8 cellular contexts compared by ENCODE assay signal in genomic region chr15:64877435-64877834, GRCh38. TPM values are rescaled to one million over a fixed set of nuclear protein-coding genes. Genes with fewer than 3 reads are reported as not detected.
A peak's percentile ranks its signal among the peaks of the same experiment; 100 is the strongest.
DNase-seq lines count a peak whose midpoint lies in the region; ATAC-seq and TF ChIP-seq lines count a peak whose summit lies in the region.
"Had no signal": no experiment of that assay in that cellular context is flagged by ENCODE, and none has a peak within 500 bp of the region (broad histone marks: within the 10 kb centered on the region; RNA-seq: fewer than 3 reads in every experiment).

No MANE protein-coding gene starts in this region.

- WGBS in adipose tissue, 3 donors = 16 to 20% (median 16%) methylated on average over 3 of the region's 3 CpGs

- ATAC-seq in left lung = peak; percentile 69
- no peak for ATAC-seq in GM18873 (IDR thresholded peaks at IDR 0.05; ENCODE audit: low FRiP score, unreplicated experiment)

- H3K4me2 ChIP-seq in MM.1S (ENCODE audit: low read depth, low read length) = peak overlapping the region; percentile 35; the same call in 1 of the 2 replicates

- H3K9me3 ChIP-seq in MM.1S (replicated peaks; ENCODE audit: insufficient read depth, low read length) (no peaks in the 10 kb centered on the region), left lung (no peaks in the 10 kb centered on the region), subcutaneous abdominal adipose tissue (ENCODE audit: control insufficient read depth in 5 of 5, low read length in 5 of 5) (no peaks in the 10 kb centered on the region)
- H3K9me3 ChIP-seq: thoracic aorta had no signal

- no peaks in the 10 kb centered on the region for H3K27me3 ChIP-seq in MM.1S (replicated peaks; ENCODE audit: insufficient read depth, low read length)
- H3K27me3 ChIP-seq in left lung = no peaks in the 10 kb centered on the region
- H3K27me3 ChIP-seq in subcutaneous abdominal adipose tissue (ENCODE audit: control insufficient read depth in 5 of 5, insufficient read depth in 4 of 5, low read length in 5 of 5) = no peaks in the 10 kb centered on the region

- H2AFZ ChIP-seq in MM.1S (ENCODE audit: low read length) = peak overlapping the region; percentile 51

- peak; percentile 35 for DNase-seq in MM.1S
- DNase-seq in left lung = peak; percentile 88 to 92
- DNase-seq in amniotic stem cell (lab: John Stamatoyannopoulos, UW) = no peak
- DNase-seq in epidermal melanocyte (ENCODE audit: insufficient read length, low spot score) = no peak

- H3K9ac ChIP-seq in MM.1S (ENCODE audit: low read length) = peak overlapping the region; percentile 14; the same call in 1 of the 2 replicates
- peak overlapping the region in 4 of 5 donors; percentile 10 to 63 (median 60) for H3K9ac ChIP-seq in subcutaneous abdominal adipose tissue (ENCODE audit: low read length in 5 of 5)

- peaks cover 28% of the 10 kb centered on the region for H3K4me1 ChIP-seq in MM.1S (ENCODE audit: low read length)
- peaks cover 25 to 92% of the 10 kb centered on the region in 2 donors for H3K4me1 ChIP-seq in left lung
- peaks cover 15 to 64% (median 46%) of the 10 kb centered on the region in 5 donors for H3K4me1 ChIP-seq in subcutaneous abdominal adipose tissue (ENCODE audit: control insufficient read depth in 5 of 5, insufficient read depth in 5 of 5, low read length in 5 of 5)

- no peaks in the 10 kb centered on the region for H3K79me2 ChIP-seq in MM.1S (ENCODE audit: low read length)

- H3F3A ChIP-seq in MM.1S (ENCODE audit: insufficient read depth, low read length) = no peaks in the 10 kb centered on the region; the same call in 1 of the 2 replicates

- no peaks in the 10 kb centered on the region for H3K9me2 ChIP-seq in MM.1S (replicated peaks; ENCODE audit: insufficient read depth, low read length)

- TF ChIP-seq CTCF in MM.1S (IDR thresholded peaks at IDR 0.05; ENCODE audit: low read length) (no peak), left lung (IDR thresholded peaks at IDR 0.05) (no peak)

- H3K4me3 ChIP-seq in MM.1S (ENCODE audit: low read length) = no peak overlapping the region
- H3K4me3 ChIP-seq in left lung = no peak overlapping the region
- H3K4me3 ChIP-seq in subcutaneous abdominal adipose tissue (ENCODE audit: low read depth in 1 of 5, low read length in 5 of 5) = no peak overlapping the region
- H3K4me3 ChIP-seq: thoracic aorta had no signal

- no peaks in the 10 kb centered on the region for H4K20me1 ChIP-seq in MM.1S (ENCODE audit: insufficient read depth, low read length)

- H3K36me3 ChIP-seq in MM.1S (replicated peaks; ENCODE audit: insufficient read depth, low read length) = no peaks in the 10 kb centered on the region
- no peaks in the 10 kb centered on the region for H3K36me3 ChIP-seq in left lung
- no peaks in the 10 kb centered on the region for H3K36me3 ChIP-seq in subcutaneous abdominal adipose tissue (ENCODE audit: control insufficient read depth in 5 of 5, insufficient read depth in 5 of 5, low read length in 5 of 5)
- H3K36me3 ChIP-seq: thoracic aorta had no signal

- H3K27ac ChIP-seq in MM.1S (ENCODE audit: low read length) (peak overlapping the region; percentile 47; the same call in 1 of the 2 replicates), adipose tissue (ENCODE audit: low read depth, low read length) (peak overlapping the region; percentile 23), left lung (peak overlapping the region; percentile 81 to 82), subcutaneous abdominal adipose tissue (ENCODE audit: low read depth, low read length) (peak overlapping the region; percentile 91)

- intact Hi-C loops in left lung (cut with DNase I) = no loop called here

RNA-seq across cellular contexts. Expression of gene ANKDD1A, which starts 34.3 kb away (rescaled TPM):
- polyA plus RNA-seq in adipose tissue = 1 to 10 TPM; 1.8 to 4.5 (median 3.4) TPM
- total RNA-seq in left lung = 1 to 10 TPM; 3.4 to 6.3 TPM

RNA-seq across cellular contexts. Expression of gene PLEKHO2, which starts 35.7 kb away (rescaled TPM):
- 10 to 100 TPM in 2 of 3 donors, 1 to 10 TPM in 1; 7.2 to 63.6 (median 58.9) TPM for polyA plus RNA-seq in adipose tissue
- 10 to 100 TPM; 34.5 to 91.8 TPM for total RNA-seq in left lung

RNA-seq across cellular contexts. Expression of gene PIF1, which starts 52.0 kb away (rescaled TPM):
- polyA plus RNA-seq in adipose tissue = under 1 TPM; 0.24 to 0.91 (median 0.79) TPM
- total RNA-seq in left lung = 1 to 10 TPM; 1.6 to 2.7 TPM

Comparison
In these comparisons a context has a peak if more than half of its experiments do, and no peak if none do; other contexts are left out.
1. DNase-seq: peak in MM.1S (single experiment) and left lung (2 of 2); none in amniotic stem cell (single experiment) and epidermal melanocyte (single experiment).
2. H3K27ac ChIP-seq: peak in every context shown above with its lines; median percentile 91 in subcutaneous abdominal adipose tissue; 82 in left lung; 47 in MM.1S; 23 in adipose tissue.